Comparison of ENCODE assay signal across 21 cellular contexts in the genomic region with DNA sequence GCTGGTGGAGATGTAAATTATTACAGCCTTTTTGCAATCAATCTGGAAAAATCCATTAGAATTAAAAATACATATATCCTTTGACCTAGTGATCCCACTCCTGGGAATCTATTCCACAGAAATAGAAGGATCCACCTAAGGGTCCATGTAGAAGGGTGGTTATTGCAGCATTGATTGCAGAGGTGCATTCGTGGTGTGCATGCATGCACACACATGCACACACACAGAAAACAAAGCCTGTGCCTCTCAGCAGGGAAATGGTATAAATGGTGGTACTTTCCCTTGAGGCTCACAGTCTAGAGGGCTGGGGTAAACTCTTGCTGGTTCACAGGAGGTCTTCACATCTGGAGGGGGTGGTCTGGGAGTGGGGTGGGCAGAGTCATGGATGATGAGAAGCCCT. TPM values are rescaled to one million over a fixed set of nuclear protein-coding genes. Genes with fewer than 3 reads are reported as not detected.
DNase-seq lines count a peak whose midpoint lies in the region; ATAC-seq, FAIRE-seq and TF ChIP-seq lines count a peak whose summit lies in the region.
"Had no signal": no experiment of that assay in that cellular context is flagged by ENCODE, and none has a peak within 500 bp of the region (broad histone marks: within the 10 kb centered on the region; RNA-seq: fewer than 3 reads in every experiment).

No MANE protein-coding gene starts in this region.

- H4K20me1 ChIP-seq in GM23338 (replicated peaks; ENCODE audit: insufficient read depth), result no peaks in the 10 kb centered on the region
- H4K20me1 ChIP-seq: BLaER1 treated with 17β-estradiol and CSF1 and Interleukin-3, amounts not matched to agents 10 nM and 100 nM had no signal

- H3K36me3 ChIP-seq in GM23338 (ENCODE audit: insufficient read depth) (no peaks in the 10 kb centered on the region), trophoblast cell (ENCODE audit: control insufficient read depth in 1 of 2, insufficient read depth in 2 of 2, low read length in 2 of 2) (no peaks in the 10 kb centered on the region), ascending aorta (no peaks in the 10 kb centered on the region)
- H3K36me3 ChIP-seq: BLaER1 treated with 17β-estradiol and CSF1 and Interleukin-3, amounts not matched to agents 10 nM and 100 nM had no signal

- no peak overlapping the region for H4K12ac ChIP-seq in trophoblast cell (ENCODE audit: low read depth, low read length)

- H2AFZ ChIP-seq in GM23338, result 0 out of 2 replicates have a peak overlapping the region, but pooled peaks have one; percentile 47
- no peak overlapping the region for H2AFZ ChIP-seq in trophoblast cell (ENCODE audit: insufficient read depth, low read length, poor library complexity)

- WGBS in trophoblast cell (ENCODE audit: extremely low coverage, insufficient coverage, insufficient read length), result no CpG with 5 or more reads among the region's 1 CpG

- H3K27ac Mint-ChIP-seq in GM23338, result no peak overlapping the region
- H3K27ac Mint-ChIP-seq: B cell; CD4-positive, alpha-beta T cell; CD8-positive, alpha-beta T cell had no signal

- no peak overlapping the region for H2BK5ac ChIP-seq in trophoblast cell (ENCODE audit: low read depth, low read length, poor library complexity)

- H3K27me3 ChIP-seq in GM23338 (ENCODE audit: insufficient read depth), result no peaks in the 10 kb centered on the region
- no peaks in the 10 kb centered on the region for H3K27me3 ChIP-seq in trophoblast cell (ENCODE audit: insufficient read depth, low read length)
- no peaks in the 10 kb centered on the region for H3K27me3 ChIP-seq in ascending aorta
- H3K27me3 ChIP-seq: BLaER1 treated with 17β-estradiol and CSF1 and Interleukin-3, amounts not matched to agents 10 nM and 100 nM had no signal

- H2BK12ac ChIP-seq in trophoblast cell (ENCODE audit: low read length), result no peak overlapping the region

- H3K36me3 Mint-ChIP-seq in GM23338 (ENCODE audit: low read depth), result peaks cover under 1% of the 10 kb centered on the region; the same call in 1 of the 3 replicates
- H3K36me3 Mint-ChIP-seq: CD8-positive, alpha-beta T cell had no signal

- H2AK5ac ChIP-seq in trophoblast cell (ENCODE audit: low read length), result no peak overlapping the region

- H3K9ac ChIP-seq in trophoblast cell (ENCODE audit: low read length), result no peak overlapping the region
- H3K9ac ChIP-seq: BLaER1 treated with 17β-estradiol and CSF1 and Interleukin-3, amounts not matched to agents 10 nM and 100 nM had no signal

- TF ChIP-seq CTCF in GM23338 (conservative IDR thresholded peaks at IDR 0.05; ENCODE audit: low read depth in 2 of 2) (no peak), ascending aorta (IDR thresholded peaks at IDR 0.05) (no peak)

- no peak overlapping the region for H3K14ac ChIP-seq in trophoblast cell (ENCODE audit: low read length)

- H3K9me3 Mint-ChIP-seq in GM23338, result peaks cover 10% of the 10 kb centered on the region
- H3K9me3 Mint-ChIP-seq: CD4-positive, alpha-beta T cell; CD8-positive, alpha-beta T cell had no signal

- no peak overlapping the region for H3K4me3 ChIP-seq in GM23338
- no peak overlapping the region for H3K4me3 ChIP-seq in trophoblast cell (ENCODE audit: low read depth, low read length)
- no peak overlapping the region for H3K4me3 ChIP-seq in ascending aorta
- H3K4me3 ChIP-seq: A549; BLaER1 treated with 17β-estradiol and CSF1 and Interleukin-3, amounts not matched to agents 10 nM and 100 nM had no signal

- no peaks in the 10 kb centered on the region for H3K79me1 ChIP-seq in trophoblast cell (ENCODE audit: low read length)

- no peak overlapping the region for H3K4ac ChIP-seq in trophoblast cell (ENCODE audit: low read depth, low read length)

- peaks cover 8% of the 10 kb centered on the region; the same call in 2 of the 3 replicates for H3K4me1 Mint-ChIP-seq in GM23338
- H3K4me1 Mint-ChIP-seq: B cell had no signal

- H3K18ac ChIP-seq in trophoblast cell (ENCODE audit: low read length), result no peak overlapping the region

- H3K9me3 ChIP-seq in trophoblast cell (ENCODE audit: insufficient read depth, low read depth, low read length) (no peaks in the 10 kb centered on the region), ascending aorta (no peaks in the 10 kb centered on the region)
- H3K9me3 ChIP-seq: A549, Caco-2 had no signal

- H4K8ac ChIP-seq in trophoblast cell (ENCODE audit: low read depth, low read length), result no peak overlapping the region

- H3K4me2 ChIP-seq in GM23338 (no peak overlapping the region), trophoblast cell (ENCODE audit: low read length) (no peak overlapping the region)
- H3K4me2 ChIP-seq: A549; BLaER1 treated with 17β-estradiol and CSF1 and Interleukin-3, amounts not matched to agents 10 nM and 100 nM had no signal

- H3K23ac ChIP-seq in trophoblast cell (ENCODE audit: low read length), result peak overlapping the region; percentile 67

- no peak overlapping the region for H3K4me3 Mint-ChIP-seq in GM23338
- H3K4me3 Mint-ChIP-seq: B cell; CD4-positive, alpha-beta T cell; CD8-positive, alpha-beta T cell had no signal

- H4K91ac ChIP-seq in trophoblast cell (ENCODE audit: low read depth, low read length), result no peak overlapping the region

- H3K27ac ChIP-seq in GM23338 (ENCODE audit: low read depth), result no peak overlapping the region
- H3K27ac ChIP-seq in trophoblast cell (ENCODE audit: low read depth, low read length), result no peak overlapping the region
- H3K27ac ChIP-seq in ascending aorta, result no peak overlapping the region
- H3K27ac ChIP-seq: 22Rv1; A549; BLaER1 treated with 17β-estradiol and CSF1 and Interleukin-3, amounts not matched to agents 10 nM and 100 nM; C4-2B had no signal

- no peaks in the 10 kb centered on the region for H3K9me2 ChIP-seq in GM23338 (ENCODE audit: insufficient read depth)

- H3F3A ChIP-seq in GM23338 (replicated peaks; ENCODE audit: low read depth), result no peaks in the 10 kb centered on the region

- H3K27me3 Mint-ChIP-seq in GM23338 (ENCODE audit: insufficient read depth, low read depth, poor library complexity), result no peaks in the 10 kb centered on the region

- H3K4me1 ChIP-seq in GM23338 (ENCODE audit: insufficient read depth) (no peaks in the 10 kb centered on the region), trophoblast cell (ENCODE audit: control insufficient read depth in 1 of 2, insufficient read depth in 2 of 2, low read length in 2 of 2) (no peaks in the 10 kb centered on the region), ascending aorta (no peaks in the 10 kb centered on the region)
- H3K4me1 ChIP-seq: Caco-2 had no signal

- H3K79me2 ChIP-seq in GM23338 (replicated peaks; ENCODE audit: insufficient read depth) (no peaks in the 10 kb centered on the region), trophoblast cell (ENCODE audit: control insufficient read depth, insufficient read depth, low read length, poor library complexity) (no peaks in the 10 kb centered on the region)

- FAIRE-seq in HTR-8/SVneo (lab: Jason Lieb, UNC), result peak; percentile 38
- FAIRE-seq: D721Med, G401.6, GM12891, GM19239 had no signal

- H2BK120ac ChIP-seq in trophoblast cell (ENCODE audit: insufficient read depth, low read length, poor library complexity), result no peak overlapping the region

- intact Hi-C loops in ascending aorta (cut with DNase I), result no loop called here

- DNase-seq in GM23338 (ENCODE audit: low spot score) (no peak), HTR-8/SVneo (ENCODE audit: insufficient read length, low spot score) (no peak), trophoblast cell (no peak), ascending aorta (ENCODE audit: low spot score in 2 of 2) (no peak)
- DNase-seq: AML-193; Caco-2; Calu3; CD4-positive, alpha-beta T cell; CD8-positive, alpha-beta T cell; DMS79 treated with DMSO at 0.1 percent for 48 hours; GF-D8 had no signal

- ATAC-seq in GM23338 (no peak), GM19351 (IDR thresholded peaks at IDR 0.05; ENCODE audit: unreplicated experiment) (no peak)
- ATAC-seq: A549; CD8-positive, alpha-beta T cell had no signal

TF ChIP-seq in GM23338, 12 proteins besides CTCF, POLR2A, EP300 and RAD21 (continues in another document):
- TF ChIP-seq EZH2phosphoT487 (IDR thresholded peaks at IDR 0.05; ENCODE audit: unreplicated experiment) (no peak), JUNB (IDR thresholded peaks at IDR 0.05; ENCODE audit: unreplicated experiment) (no peak), NANOG (IDR thresholded peaks at IDR 0.05; ENCODE audit: borderline replicate concordance) (no peak)

RNA-seq across cellular contexts. Expression of a gene that starts 19.4 kb away (rescaled TPM):
- total RNA-seq in GM23338 (2014; rRNA removed; shearing (Covaris generic)), result 57.0 and 57.3 TPM in 2 replicates
- polyA plus RNA-seq in GM23338 (2016; fragmentation: Nextera tagmentation; extraction: Ambion mirVana), result 21.5 and 25.0 TPM in 2 replicates
- 33.3 and 34.1 TPM in 2 replicates for polyA plus RNA-seq in trophoblast cell (2013)
- 24.8 TPM for total RNA-seq in ascending aorta
